ENCODE assay signal across 1 cellular context in genomic region chr1:31797216-31797615, GRCh38.
TF ChIP-seq lines count a peak whose summit lies in the region.

No MANE protein-coding gene starts in this region.

TF ChIP-seq in K562, 482 proteins besides CTCF, POLR2A, EP300 and RAD21:
- no peak for TF ChIP-seq KLF10 (CRISPR knock-in tag; IDR thresholded peaks at IDR 0.05)
- no peak for TF ChIP-seq ZNF395 (CRISPR knock-in tag; IDR thresholded peaks at IDR 0.05)
- TF ChIP-seq ZFPM2 (CRISPR knock-in tag; IDR thresholded peaks at IDR 0.05): no peak
- no peak for TF ChIP-seq CBX1 (IDR thresholded peaks at IDR 0.05; ENCODE audit: low read depth)
- TF ChIP-seq SNIP1 (IDR thresholded peaks at IDR 0.05; ENCODE audit: low read depth): no peak
- TF ChIP-seq JUN (IDR thresholded peaks at IDR 0.05; ENCODE audit: borderline replicate concordance, low read depth, low read length): no peak
- TF ChIP-seq JUN (CRISPR knock-in tag; IDR thresholded peaks at IDR 0.05; ENCODE audit: borderline replicate concordance): no peak
- TF ChIP-seq ZBTB1 (CRISPR knock-in tag; IDR thresholded peaks at IDR 0.05; ENCODE audit: borderline replicate concordance, low read depth): no peak
- no peak for TF ChIP-seq CXXC5 (CRISPR knock-in tag; IDR thresholded peaks at IDR 0.05)
- no peak for TF ChIP-seq ATF3 (IDR thresholded peaks at IDR 0.05)
- TF ChIP-seq ATF3 (CRISPR knock-in tag; conservative IDR thresholded peaks at IDR 0.05): no peak
- TF ChIP-seq MAFG (tag; conservative IDR thresholded peaks at IDR 0.05): no peak
- no peak for TF ChIP-seq ZNF766 (CRISPR knock-in tag; conservative IDR thresholded peaks at IDR 0.05)
- no peak for TF ChIP-seq GATAD2B (IDR thresholded peaks at IDR 0.05; ENCODE audit: borderline replicate concordance)
- no peak for TF ChIP-seq SRSF7 (optimal IDR thresholded peaks at IDR 0.05; ENCODE audit: low read depth, low read length)
